ENCODE assay signal across 11 cellular contexts in the genomic region with DNA sequence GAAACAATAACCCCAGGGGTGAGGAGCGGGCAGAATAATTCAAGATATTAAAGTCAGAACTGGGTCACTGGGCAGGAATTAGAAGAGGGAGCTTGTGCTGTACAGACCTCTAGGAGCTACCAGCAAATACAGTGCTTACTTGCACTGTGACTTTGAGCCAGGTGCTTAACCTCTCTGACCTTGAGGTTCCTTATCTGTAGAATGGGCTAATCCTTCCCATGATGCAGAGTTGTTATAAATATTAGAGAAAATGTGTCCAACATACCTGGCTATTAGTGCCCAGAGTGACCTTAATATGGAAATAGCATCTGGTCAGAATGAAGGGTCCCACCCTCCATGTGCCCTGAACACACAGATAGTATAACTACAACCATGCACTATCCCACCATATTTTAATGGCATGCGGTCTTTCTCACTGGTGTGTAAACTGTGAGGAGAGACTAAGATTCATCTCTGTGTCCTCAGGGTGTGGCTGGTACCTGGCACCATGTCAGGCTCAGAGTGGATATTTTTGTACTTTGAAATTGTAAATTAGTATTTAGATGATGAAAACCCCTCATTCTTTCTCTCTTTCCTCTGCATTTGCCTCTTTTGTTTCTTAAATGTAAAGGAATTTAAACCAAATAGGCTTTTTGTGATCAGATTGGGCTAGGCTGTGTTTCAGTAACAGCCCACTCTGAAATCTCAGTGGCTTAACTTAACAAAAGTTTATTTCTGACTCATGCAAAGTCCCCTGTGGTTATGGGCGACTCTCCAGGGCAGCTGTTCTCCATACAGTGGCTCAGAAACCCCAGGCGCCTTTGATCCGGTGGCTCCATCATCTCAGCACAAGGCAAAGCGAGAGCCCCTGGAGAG. TPM values are rescaled to one million over a fixed set of nuclear protein-coding genes. Genes with fewer than 3 reads are reported as not detected.
DNase-seq lines count a peak whose midpoint lies in the region; ATAC-seq and TF ChIP-seq lines count a peak whose summit lies in the region.
"Had no signal": no experiment of that assay in that cellular context is flagged by ENCODE, and none has a peak within 500 bp of the region (broad histone marks: within the 10 kb centered on the region; RNA-seq: fewer than 3 reads in every experiment).

No MANE protein-coding gene starts in this region.

- no peak overlapping the region for H2BK120ac ChIP-seq in H9 (ENCODE audit: low read depth, low read length, poor library complexity, severe bottlenecking)

- no peaks in the 10 kb centered on the region for H3K36me3 ChIP-seq in Peyer's patch
- H3K36me3 ChIP-seq: heart right ventricle had no signal

- H3K9me3 Mint-ChIP-seq in H9: no peaks in the 10 kb centered on the region
- H3K9me3 Mint-ChIP-seq in activated T-cell treated with anti-CD3 and anti-CD28 coated beads, Interleukin-2, amount 50 U/mL, for 24 hours: no peaks in the 10 kb centered on the region
- no peaks in the 10 kb centered on the region for H3K9me3 Mint-ChIP-seq in activated naive CD8-positive, alpha-beta T cell treated with anti-CD3 and anti-CD28 coated beads, Interleukin-2, amount 50 U/mL, for 24 hours
- H3K9me3 Mint-ChIP-seq: activated T-helper 17 cell treated with anti-CD3 and anti-CD28 coated beads, Interleukin-2, amount 50 U/mL, for 72 hours had no signal

- H3K4me1 ChIP-seq in H9 (ENCODE audit: insufficient read depth, low read length): 0 out of 2 replicates have a peak, but pooled peaks cover 2% of the 10 kb centered on the region
- H3K4me1 ChIP-seq in Peyer's patch: no peaks in the 10 kb centered on the region

- no peaks in the 10 kb centered on the region for H3K27me3 ChIP-seq in H9 (ENCODE audit: insufficient read depth, low read length)
- H3K27me3 ChIP-seq in Peyer's patch: no peaks in the 10 kb centered on the region
- H3K27me3 ChIP-seq: heart right ventricle had no signal

- no peak overlapping the region for H2BK5ac ChIP-seq in H9 (ENCODE audit: insufficient read length, low read length)

- no peak for TF ChIP-seq CTCF in H9 (conservative IDR thresholded peaks at IDR 0.05)
- TF ChIP-seq CTCF in Peyer's patch (IDR thresholded peaks at IDR 0.05): no peak

- TF ChIP-seq POLR2A in Peyer's patch (IDR thresholded peaks at IDR 0.05): no peak

- H4K91ac ChIP-seq in H9 (ENCODE audit: insufficient read length, low read depth, low read length): no peak overlapping the region

- no peak overlapping the region for H2AFZ ChIP-seq in H9 (ENCODE audit: low read length)

- no peak overlapping the region for H3T11ph ChIP-seq in H9 (ENCODE audit: low read length)

- H4K5ac ChIP-seq in H9 (ENCODE audit: insufficient read length, low read depth, low read length): no peak overlapping the region

- H3K27ac Mint-ChIP-seq in H9: peak overlapping the region in 1 of 3 experiments; percentile 76; a peak in 2 of 7 replicates
- no peak overlapping the region for H3K27ac Mint-ChIP-seq in activated T-cell treated with anti-CD3 and anti-CD28 coated beads, Interleukin-2, amount 50 U/mL, for 24 hours
- H3K27ac Mint-ChIP-seq in activated naive CD8-positive, alpha-beta T cell treated with anti-CD3 and anti-CD28 coated beads, Interleukin-2, amount 50 U/mL, for 24 hours: no peak overlapping the region
- H3K27ac Mint-ChIP-seq: activated T-helper 17 cell treated with anti-CD3 and anti-CD28 coated beads, Interleukin-2, amount 50 U/mL, for 72 hours had no signal

- no peaks in the 10 kb centered on the region for H3K79me2 ChIP-seq in H9 (ENCODE audit: insufficient read depth, low read length)

- H3K18ac ChIP-seq in H9 (ENCODE audit: insufficient read length, low read depth, low read length): no peak overlapping the region

- H2BK12ac ChIP-seq in H9 (ENCODE audit: insufficient read length, low read depth, low read length): no peak overlapping the region

- no CpG with 5 or more reads among the region's 6 CpGs for WGBS in H9 (ENCODE audit: extremely low coverage, insufficient read length, low lambda C conversion rate)

- no peak overlapping the region for H3K56ac ChIP-seq in H9 (ENCODE audit: insufficient read length, low read depth, low read length)

- no peak overlapping the region for H3K4me3 Mint-ChIP-seq in H9
- H3K4me3 Mint-ChIP-seq in activated T-cell treated with anti-CD3 and anti-CD28 coated beads, Interleukin-2, amount 50 U/mL, for 24 hours: no peak overlapping the region
- no peak overlapping the region for H3K4me3 Mint-ChIP-seq in activated naive CD8-positive, alpha-beta T cell treated with anti-CD3 and anti-CD28 coated beads, Interleukin-2, amount 50 U/mL, for 24 hours
- H3K4me3 Mint-ChIP-seq: activated T-helper 17 cell treated with anti-CD3 and anti-CD28 coated beads, Interleukin-2, amount 50 U/mL, for 72 hours had no signal

- H3K4me2 ChIP-seq in H9 (ENCODE audit: insufficient read depth, insufficient read length, low read length): no peak overlapping the region

- no peak overlapping the region for H3K27ac ChIP-seq in H9 (ENCODE audit: insufficient read length, low read depth, low read length)
- H3K27ac ChIP-seq in Peyer's patch: no peak overlapping the region
- H3K27ac ChIP-seq: heart right ventricle had no signal

- H3K4ac ChIP-seq in H9 (ENCODE audit: low read depth, low read length): no peak overlapping the region

- H3K4me3 ChIP-seq in Peyer's patch: no peak overlapping the region
- H3K4me3 ChIP-seq: heart right ventricle had no signal

- H4K20me1 ChIP-seq in H9 (ENCODE audit: control insufficient read depth, insufficient read depth, insufficient read length): no peaks in the 10 kb centered on the region

- H3K9me3 ChIP-seq in H9 (ENCODE audit: control insufficient read depth, low read depth, low read length) (no peaks in the 10 kb centered on the region), Peyer's patch (no peaks in the 10 kb centered on the region)
- H3K9me3 ChIP-seq: heart right ventricle had no signal

- no peak overlapping the region for H2BK20ac ChIP-seq in H9 (ENCODE audit: low read depth, low read length, poor library complexity, severe bottlenecking)

- peak; percentile 66 for DNase-seq in AG08396 (ENCODE audit: low spot score)
- DNase-seq in H9: peak; percentile 41
- peak; percentile 36 for DNase-seq in NAMALWA (ENCODE audit: low spot score)
- DNase-seq in fibroblast of gingiva (ENCODE audit: low read depth): peak; percentile 75
- DNase-seq in activated T-cell treated with anti-CD3 and anti-CD28 coated beads, Interleukin-2, amount 50 U/mL, for 24 hours: no peak
- DNase-seq in activated naive CD8-positive, alpha-beta T cell treated with anti-CD3 and anti-CD28 coated beads, Interleukin-2, amount 50 U/mL, for 24 hours: no peak
- no peak for DNase-seq in Peyer's patch
- no peak for DNase-seq in activated T-cell treated with anti-CD3 and anti-CD28 coated beads for 4 hours
- DNase-seq: heart right ventricle, OCI-M1 had no signal

- no peak for ATAC-seq in activated naive CD8-positive, alpha-beta T cell treated with anti-CD3 and anti-CD28 coated beads, Interleukin-2, amount 50 U/mL, for 24 hours
- ATAC-seq: activated T-helper 17 cell treated with anti-CD3 and anti-CD28 coated beads, Interleukin-2, amount 50 U/mL, for 72 hours had no signal

- no peaks in the 10 kb centered on the region for H3K23me2 ChIP-seq in H9 (ENCODE audit: insufficient read length, low read depth, low read length, poor library complexity, severe bottlenecking)

- peaks cover 11% of the 10 kb centered on the region in 2 experiments for H3K4me1 Mint-ChIP-seq in H9
- no peaks in the 10 kb centered on the region for H3K4me1 Mint-ChIP-seq in activated T-cell treated with anti-CD3 and anti-CD28 coated beads, Interleukin-2, amount 50 U/mL, for 24 hours (ENCODE audit: low read depth)
- no peaks in the 10 kb centered on the region for H3K4me1 Mint-ChIP-seq in activated naive CD8-positive, alpha-beta T cell treated with anti-CD3 and anti-CD28 coated beads, Interleukin-2, amount 50 U/mL, for 24 hours
- H3K4me1 Mint-ChIP-seq: activated T-helper 17 cell treated with anti-CD3 and anti-CD28 coated beads, Interleukin-2, amount 50 U/mL, for 72 hours had no signal

- H2AK5ac ChIP-seq in H9 (ENCODE audit: insufficient read length, low read length): no peak overlapping the region

- H3K79me1 ChIP-seq in H9 (ENCODE audit: insufficient read depth, low read depth, low read length, poor library complexity, severe bottlenecking): no peaks in the 10 kb centered on the region

- H2BK15ac ChIP-seq in H9 (ENCODE audit: low read depth, low read length): no peak overlapping the region

- H3K23ac ChIP-seq in H9 (ENCODE audit: insufficient read length, low read depth, low read length): no peak overlapping the region

- H3K36me3 Mint-ChIP-seq in H9 (ENCODE audit: insufficient read depth in 1 of 3, low read depth in 3 of 3): no peaks in the 10 kb centered on the region
- no peaks in the 10 kb centered on the region for H3K36me3 Mint-ChIP-seq in activated T-cell treated with anti-CD3 and anti-CD28 coated beads, Interleukin-2, amount 50 U/mL, for 24 hours (ENCODE audit: low read depth)
- H3K36me3 Mint-ChIP-seq in activated naive CD8-positive, alpha-beta T cell treated with anti-CD3 and anti-CD28 coated beads, Interleukin-2, amount 50 U/mL, for 24 hours (ENCODE audit: low read depth): no peaks in the 10 kb centered on the region

- no peak overlapping the region for H3K14ac ChIP-seq in H9 (ENCODE audit: insufficient read depth, low read length)

- H3K27me3 Mint-ChIP-seq in H9 (ENCODE audit: low read depth): peaks cover 2% of the 10 kb centered on the region; the same call in 1 of the 2 replicates
- H3K27me3 Mint-ChIP-seq in activated T-cell treated with anti-CD3 and anti-CD28 coated beads, Interleukin-2, amount 50 U/mL, for 24 hours: no peaks in the 10 kb centered on the region
- peaks cover 7% of the 10 kb centered on the region for H3K27me3 Mint-ChIP-seq in activated naive CD8-positive, alpha-beta T cell treated with anti-CD3 and anti-CD28 coated beads, Interleukin-2, amount 50 U/mL, for 24 hours

- no peak overlapping the region for H4K8ac ChIP-seq in H9 (replicated peaks; ENCODE audit: insufficient read length, low read depth, low read length)

- no peak overlapping the region for H3K9ac ChIP-seq in H9 (ENCODE audit: extremely low read depth, insufficient read length, low read length)

RNA-seq across cellular contexts. Expression of a gene that starts 60.0 kb away (rescaled TPM):
- total RNA-seq in H9 (2021) (75.9 and 76.4 TPM in 2 replicates), Peyer's patch (1 to 10 TPM; 1.2 to 7.4 (median 4.7) TPM)

Comparison
In these comparisons a context has a peak if more than half of its experiments do, and no peak if none do; other contexts are left out.
1. DNase-seq: peak in AG08396 (single experiment), H9 (single experiment), NAMALWA (single experiment) and fibroblast of gingiva (single experiment); none in activated T-cell treated with anti-CD3 and anti-CD28 coated beads, Interleukin-2, amount 50 U/mL, for 24 hours (single experiment), activated naive CD8-positive, alpha-beta T cell treated with anti-CD3 and anti-CD28 coated beads, Interleukin-2, amount 50 U/mL, for 24 hours (single experiment), Peyer's patch (0 of 3) and activated T-cell treated with anti-CD3 and anti-CD28 coated beads for 4 hours (single experiment).